ENCODE assay signal across 10 cellular contexts in the genomic region with DNA sequence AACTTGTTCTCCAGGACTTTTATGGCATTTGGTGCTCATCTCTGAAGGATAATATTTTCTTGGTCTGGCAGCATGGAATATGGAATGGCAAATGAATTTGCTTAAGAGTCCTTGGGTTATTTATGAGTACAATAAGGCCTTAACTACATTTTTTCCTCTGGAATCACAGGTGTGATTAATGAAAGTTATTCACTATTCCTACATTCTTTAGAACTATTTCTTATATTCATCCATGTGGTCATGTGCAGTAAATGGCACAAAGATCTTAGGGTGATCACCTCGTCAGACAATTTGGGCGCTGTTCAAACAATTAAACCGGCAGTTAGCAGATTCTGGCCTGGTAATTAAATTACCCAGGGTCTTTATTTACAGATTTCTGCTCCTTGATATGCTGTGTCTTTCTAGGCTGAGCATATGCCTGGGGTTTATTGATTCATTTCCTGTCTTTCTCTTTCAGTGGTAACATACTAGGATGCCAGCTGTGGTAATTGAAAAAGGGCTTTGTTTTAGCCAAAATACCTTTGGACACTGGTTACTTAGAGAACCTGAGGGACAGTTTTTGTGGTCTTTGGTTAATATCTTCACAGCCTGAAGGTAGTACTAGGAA. TPM values are rescaled to one million over a fixed set of nuclear protein-coding genes. Genes with fewer than 3 reads are reported as not detected.
A peak's percentile ranks its signal among the peaks of the same experiment; 100 is the strongest.
DNase-seq lines count a peak whose midpoint lies in the region; ATAC-seq and TF ChIP-seq lines count a peak whose summit lies in the region.
"Had no signal": no experiment of that assay in that cellular context is flagged by ENCODE, and none has a peak within 500 bp of the region (broad histone marks: within the 10 kb centered on the region; RNA-seq: fewer than 3 reads in every experiment).

No MANE protein-coding gene starts in this region.

- no peaks in the 10 kb centered on the region for H3K9me3 ChIP-seq in right lobe of liver
- no peaks in the 10 kb centered on the region for H3K9me3 ChIP-seq in CD8-positive, alpha-beta memory T cell (ENCODE audit: low read length)

- H3K4me3 Mint-ChIP-seq in chondrocyte (ENCODE audit: unreplicated experiment) = no peak overlapping the region
- no peak overlapping the region for H3K4me3 Mint-ChIP-seq in CD8-positive, alpha-beta memory T cell

- WGBS in right lobe of liver (ENCODE audit: insufficient coverage, low coverage, low lambda C conversion rate, missing lambda C conversion rate) = 4% methylated on average over 3 of the region's 3 CpGs

- H3K27me3 Mint-ChIP-seq in chondrocyte (ENCODE audit: low read depth) = no peaks in the 10 kb centered on the region
- H3K27me3 Mint-ChIP-seq in CD8-positive, alpha-beta memory T cell = no peaks in the 10 kb centered on the region

- no peaks in the 10 kb centered on the region for H3K9me3 Mint-ChIP-seq in chondrocyte (ENCODE audit: low read depth)
- no peaks in the 10 kb centered on the region for H3K9me3 Mint-ChIP-seq in CD8-positive, alpha-beta memory T cell

- peaks cover 0 to 52% (median 25%) of the 10 kb centered on the region in 4 donors for H3K4me1 ChIP-seq in right lobe of liver
- peaks cover 10% of the 10 kb centered on the region for H3K4me1 ChIP-seq in CD8-positive, alpha-beta memory T cell (ENCODE audit: insufficient read depth, low read length)

- peak overlapping the region in 2 of 3 donors; percentile 9 to 56 for H3K27ac ChIP-seq in right lobe of liver
- H3K27ac ChIP-seq in CD8-positive, alpha-beta memory T cell (ENCODE audit: low read depth, low read length) = no peak overlapping the region
- H3K27ac ChIP-seq: HL-60 had no signal

- POLR2A ChIA-PET in CD8-positive, alpha-beta memory T cell (lab: Charles Lee) = no interaction called here

- no peak overlapping the region for H3K4me3 ChIP-seq in right lobe of liver
- H3K4me3 ChIP-seq in CD8-positive, alpha-beta memory T cell (ENCODE audit: low read length) = no peak overlapping the region

- peaks cover 0 to 3% (median 0%) of the 10 kb centered on the region in 4 donors for H3K36me3 ChIP-seq in right lobe of liver
- H3K36me3 ChIP-seq in CD8-positive, alpha-beta memory T cell (ENCODE audit: insufficient read depth, low read length) = no peaks in the 10 kb centered on the region

- peaks cover 5% of the 10 kb centered on the region for H3K36me3 Mint-ChIP-seq in chondrocyte (ENCODE audit: low read depth)
- peaks cover 3 to 9% (median 8%) of the 10 kb centered on the region in 3 donors for H3K36me3 Mint-ChIP-seq in CD8-positive, alpha-beta memory T cell

- H3K4me1 Mint-ChIP-seq in chondrocyte (ENCODE audit: low read depth) = peaks cover 39% of the 10 kb centered on the region
- H3K4me1 Mint-ChIP-seq in CD8-positive, alpha-beta memory T cell = peaks cover 27 to 48% (median 30%) of the 10 kb centered on the region in 3 donors

- no peaks in the 10 kb centered on the region for H3K27me3 ChIP-seq in right lobe of liver
- no peaks in the 10 kb centered on the region for H3K27me3 ChIP-seq in CD8-positive, alpha-beta memory T cell (ENCODE audit: insufficient read depth, low read length, poor library complexity, severe bottlenecking)

- CTCF ChIA-PET in CD8-positive, alpha-beta memory T cell (lab: Charles Lee) = no interaction called here

- intact Hi-C loops in right lobe of liver (cut with DNase I) = no loop called here

- no peak for TF ChIP-seq POLR2A in right lobe of liver (IDR thresholded peaks at IDR 0.05)

- no peak overlapping the region for H3K27ac Mint-ChIP-seq in chondrocyte (ENCODE audit: unreplicated experiment)
- H3K27ac Mint-ChIP-seq in CD8-positive, alpha-beta memory T cell = no peak overlapping the region

- peak; percentile 9 for DNase-seq in AG08395 (ENCODE audit: low spot score)
- DNase-seq in HT1080 (ENCODE audit: low read depth) = peak; percentile 93
- DNase-seq in amniotic epithelial cell (ENCODE audit: low read depth) = peak; percentile 20
- DNase-seq in right lobe of liver = no peak
- no peak for DNase-seq in chondrocyte (ENCODE audit: low spot score)
- DNase-seq in CD8-positive, alpha-beta memory T cell = no peak
- no peak for DNase-seq in globus pallidus (ENCODE audit: low spot score)
- DNase-seq: RPMI8226 had no signal

- ATAC-seq in right lobe of liver (peak in 3 of 4 donors; percentile 38 to 48 (median 42)), GM18498 (IDR thresholded peaks at IDR 0.05; ENCODE audit: unreplicated experiment) (no peak)

- TF ChIP-seq CTCF in right lobe of liver (IDR thresholded peaks at IDR 0.05) = no peak
- no peak for TF ChIP-seq CTCF in chondrocyte (IDR thresholded peaks at IDR 0.05)

RNA-seq across cellular contexts. Expression of a gene that starts 31.6 kb away (rescaled TPM):
- 9.0 and 9.2 TPM in 2 replicates for total RNA-seq in HT1080 (2014; rRNA removed; shearing (Covaris generic))
- polyA plus RNA-seq in HT1080 (2015; cell fraction: cytosol; rRNA removed) = 8.1 and 8.3 TPM in 2 replicates
- polyA plus RNA-seq in HT1080 (2015; cell fraction: nucleus; rRNA removed) = 12.7 and 14.6 TPM in 2 replicates
- total RNA-seq in right lobe of liver (10 to 100 TPM; 15.4 to 39.5 (median 26.4) TPM), chondrocyte (12.9 to 16.2 TPM (median 14.4 TPM) in 3 replicates)
- total RNA-seq in CD8-positive, alpha-beta memory T cell = 10 to 100 TPM in 1 of 2 experiments, 1 to 10 TPM in 1; 8.8 to 10.3 TPM
- 0.48 TPM for polyA plus RNA-seq in CD8-positive, alpha-beta memory T cell

Comparison
In these comparisons a context has a peak if more than half of its experiments do, and no peak if none do; other contexts are left out.
1. DNase-seq: peak in AG08395 (single experiment), HT1080 (single experiment) and amniotic epithelial cell (single experiment); none in right lobe of liver (0 of 3), chondrocyte (single experiment), CD8-positive, alpha-beta memory T cell (0 of 5) and globus pallidus (single experiment).